1 cellular context compared by ENCODE assay signal in genomic region chr2:74740395-74741075, GRCh38.
A peak's percentile ranks its signal among the peaks of the same experiment; 100 is the strongest.
TF ChIP-seq lines count a peak whose summit lies in the region.

No MANE protein-coding gene starts in this region.

TF ChIP-seq in HepG2, 621 proteins besides CTCF, POLR2A, EP300 and RAD21 (continued from another document):
- TF ChIP-seq ZNF280D (CRISPR knock-in tag; IDR thresholded peaks at IDR 0.05) = peak; percentile 53; the same call in 1 of the 2 replicates
- peak; percentile 62 for TF ChIP-seq SALL1 (CRISPR knock-in tag; IDR thresholded peaks at IDR 0.05)
- peak; percentile 49 for TF ChIP-seq TEAD3 (CRISPR knock-in tag; optimal IDR thresholded peaks at IDR 0.05; ENCODE audit: borderline replicate concordance)
- TF ChIP-seq TBX3 (IDR thresholded peaks at IDR 0.05; ENCODE audit: borderline replicate concordance) = peak; percentile 36; the same call in 1 of the 2 replicates
- peak; percentile 63 for TF ChIP-seq MAX (IDR thresholded peaks at IDR 0.05)
- no peak for TF ChIP-seq ZBTB3 (CRISPR knock-in tag; IDR thresholded peaks at IDR 0.05; ENCODE audit: borderline replicate concordance, low read depth)
- peak; percentile 48; the same call in 1 of the 2 replicates for TF ChIP-seq AHDC1 (CRISPR knock-in tag; IDR thresholded peaks at IDR 0.05; ENCODE audit: borderline replicate concordance)
